Comparison of ENCODE assay signal across 11 cellular contexts in genomic region chr2:41772697-41773096, GRCh38.
"Had no signal": no experiment of that assay in that cellular context is flagged by ENCODE, and none has a peak within 500 bp of the region (broad histone marks: within the 10 kb centered on the region; RNA-seq: fewer than 3 reads in every experiment).

No MANE protein-coding gene starts in this region.

- H3K9ac ChIP-seq: GM23248 had no signal

- H3K4me2 ChIP-seq: GM23338 had no signal

- H3K4me3 ChIP-seq: GM23248, GM23338, HAP-1 had no signal

- ATAC-seq: GM23338, HCT116 had no signal

- H3K36me3 ChIP-seq: HAP-1 had no signal

- H3K9me3 ChIP-seq: HAP-1 had no signal

- H3K27ac ChIP-seq: GM23248 had no signal

- FAIRE-seq: H1, H54 had no signal

- H2AFZ ChIP-seq: GM23248 had no signal

- DNase-seq: GM23248, GOT3, H7, H9, HCEC 1CT, HFFc6 had no signal
